ENCODE assay signal across 18 cellular contexts in genomic region chr11:627273-627585, GRCh38. TPM values are rescaled to one million over a fixed set of nuclear protein-coding genes. Genes with fewer than 3 reads are reported as not detected.
DNase-seq lines count a peak whose midpoint lies in the region; ATAC-seq lines count a peak whose summit lies in the region.
"Had no signal": no experiment of that assay in that cellular context is flagged by ENCODE, and none has a peak within 500 bp of the region (broad histone marks: within the 10 kb centered on the region; RNA-seq: fewer than 3 reads in every experiment).

No MANE protein-coding gene starts in this region.

- WGBS in right cardiac atrium = 18% methylated on average over 33 of the region's 33 CpGs
- no CpG with 5 or more reads among the region's 33 CpGs for WGBS in mesendoderm (ENCODE audit: extremely low coverage, insufficient coverage, low lambda C conversion rate)

- H3K4me1 ChIP-seq in right cardiac atrium (ENCODE audit: control insufficient read depth, insufficient read depth, low read length) = no peaks in the 10 kb centered on the region
- H3K4me1 ChIP-seq in mesendoderm (ENCODE audit: control insufficient read depth, low read depth, low read length) = no peaks in the 10 kb centered on the region

- H3K4me3 ChIP-seq in right cardiac atrium (ENCODE audit: low read length) = peak overlapping the region; percentile 15
- H3K4me3 ChIP-seq in mesendoderm (ENCODE audit: low read length) = no peak overlapping the region
- H3K4me3 ChIP-seq: GM23248, K562 had no signal

- H3K27ac ChIP-seq in right cardiac atrium (ENCODE audit: low read length) = no peak overlapping the region
- H3K27ac ChIP-seq in mesendoderm (ENCODE audit: low read depth, low read length) = no peak overlapping the region
- H3K27ac ChIP-seq: GM23248 had no signal

- no peak overlapping the region for H3K9ac ChIP-seq in mesendoderm (ENCODE audit: low read length)
- H3K9ac ChIP-seq: GM23248 had no signal

- H3K79me2 ChIP-seq in mesendoderm (ENCODE audit: control insufficient read depth, insufficient read depth, low read length) = no peaks in the 10 kb centered on the region

- no peak overlapping the region for H2BK120ac ChIP-seq in mesendoderm (ENCODE audit: low read depth, low read length)

- H3K56ac ChIP-seq in mesendoderm (ENCODE audit: low read length) = peak overlapping the region; percentile 15

- H2BK15ac ChIP-seq in mesendoderm (replicated peaks; ENCODE audit: low read depth) = no peak overlapping the region

- peak overlapping the region; percentile 66 for H3K4ac ChIP-seq in mesendoderm (ENCODE audit: low read depth, low read length)

- H3K23ac ChIP-seq in mesendoderm (ENCODE audit: low read length) = no peak overlapping the region

- no peak overlapping the region for H3K4me2 ChIP-seq in mesendoderm (ENCODE audit: low read length)

- H2AK5ac ChIP-seq in mesendoderm (ENCODE audit: low read length) = no peak overlapping the region

- no peak overlapping the region for H4K8ac ChIP-seq in mesendoderm (ENCODE audit: low read depth, low read length)

- intact Hi-C loops in right cardiac atrium (cut with DNase I) (no loop called here), Right ventricle myocardium superior (cut with DNase I) (no loop called here)

- no peaks in the 10 kb centered on the region for H3K79me1 ChIP-seq in mesendoderm (ENCODE audit: low read length)

- H3K36me3 ChIP-seq in mesendoderm (ENCODE audit: control insufficient read depth, insufficient read depth, low read length) = no peaks in the 10 kb centered on the region

- H3K27me3 ChIP-seq in right cardiac atrium (ENCODE audit: control insufficient read depth, insufficient read depth) (no peaks in the 10 kb centered on the region), mesendoderm (ENCODE audit: insufficient read depth, low read length, poor library complexity) (no peaks in the 10 kb centered on the region)

- no peak for ATAC-seq in right cardiac atrium
- ATAC-seq in Right ventricle myocardium superior (ENCODE audit: poor library complexity) = no peak
- no peak for ATAC-seq in HG02884 (IDR thresholded peaks at IDR 0.05; ENCODE audit: unreplicated experiment)
- no peak for ATAC-seq in HG02763 (IDR thresholded peaks at IDR 0.05; ENCODE audit: unreplicated experiment)
- ATAC-seq: CD8-positive, alpha-beta T cell; K562 had no signal

- no peak overlapping the region for H2BK5ac ChIP-seq in mesendoderm (ENCODE audit: low read length)

- DNase-seq in right cardiac atrium = no peak
- no peak for DNase-seq in Right ventricle myocardium superior
- peak; percentile 41 for DNase-seq in ecto neural progenitor cell (ENCODE audit: low spot score)
- no peak for DNase-seq in mesendoderm
- no peak for DNase-seq in T-helper 9 cell
- DNase-seq: ACHN; CD8-positive, alpha-beta T cell; COR-L47; DMS153; DMS79 treated with DMSO at 0.1 percent for 48 hours; EL; GM23248 had no signal

- H3K18ac ChIP-seq in mesendoderm (ENCODE audit: low read length) = peak overlapping the region; percentile 82

- H4K5ac ChIP-seq in mesendoderm (ENCODE audit: low read length) = no peak overlapping the region

- H3K9me3 ChIP-seq in right cardiac atrium (ENCODE audit: control insufficient read depth, low read length) = no peaks in the 10 kb centered on the region

RNA-seq across cellular contexts. Expression of gene SCT, which starts 0.2 kb away (rescaled TPM):
- 1 to 10 TPM in 2 of 4 donors, under 1 TPM in 1, not detected in 1; 0.79 to 1.2 (median 1.1) TPM for total RNA-seq in right cardiac atrium
- not detected for polyA plus RNA-seq in right cardiac atrium
- total RNA-seq in Right ventricle myocardium superior = not detected
- polyA plus RNA-seq in mesendoderm (2013, experiment 1 of 2) = 2.4 TPM
- 1.7 TPM for polyA plus RNA-seq in mesendoderm (2013, experiment 2 of 2)
- total RNA-seq: A172; CD8-positive, alpha-beta T cell; GM23248; H7; K562 had no signal
- polyA plus RNA-seq: CD14-positive monocyte, GM23248, K562 had no signal

RNA-seq across cellular contexts. Expression of gene CDHR5, which starts 2.5 kb away (rescaled TPM):
- total RNA-seq in right cardiac atrium (not detected), Right ventricle myocardium superior (not detected)
- 0.02 TPM for polyA plus RNA-seq in right cardiac atrium
- polyA plus RNA-seq in mesendoderm (2013, experiment 1 of 2) = 0.01 TPM
- polyA plus RNA-seq in mesendoderm (2013, experiment 2 of 2) = 0.01 TPM
- total RNA-seq: A172; CD8-positive, alpha-beta T cell; GM23248; H7 had no signal
- polyA plus RNA-seq: GM23248, K562 had no signal

RNA-seq across cellular contexts. Expression of gene DRD4, which starts 9.8 kb away (rescaled TPM):
- total RNA-seq in right cardiac atrium = 1 to 10 TPM in 1 of 4 donors, under 1 TPM in 2, not detected in 1; 0.26 to 1.0 (median 0.29) TPM
- polyA plus RNA-seq in right cardiac atrium = 0.14 TPM
- total RNA-seq in Right ventricle myocardium superior = not detected
- 0.10 TPM for polyA plus RNA-seq in mesendoderm (2013, experiment 1 of 2)
- 0.18 TPM for polyA plus RNA-seq in mesendoderm (2013, experiment 2 of 2)
- total RNA-seq: A172, GM23248 had no signal
- polyA plus RNA-seq: CD14-positive monocyte, GM23248 had no signal

RNA-seq across cellular contexts. Expression of gene IRF7, which starts 11.5 kb away (rescaled TPM):
- total RNA-seq in right cardiac atrium = 10 to 100 TPM in 3 of 4 donors, 1 to 10 TPM in 1; 9.4 to 19.2 (median 13.5) TPM
- polyA plus RNA-seq in right cardiac atrium = 14.8 TPM
- 7.5 TPM for total RNA-seq in Right ventricle myocardium superior
- polyA plus RNA-seq in mesendoderm (2013, experiment 1 of 2) = 4.0 TPM
- polyA plus RNA-seq in mesendoderm (2013, experiment 2 of 2) = 3.8 TPM

RNA-seq across cellular contexts. Expression of gene PHRF1, which starts 51.0 kb away (rescaled TPM):
- total RNA-seq in right cardiac atrium = 10 to 100 TPM; 18.2 to 20.8 (median 20.1) TPM
- polyA plus RNA-seq in right cardiac atrium = 17.0 TPM
- total RNA-seq in Right ventricle myocardium superior = 16.5 TPM
- polyA plus RNA-seq in mesendoderm (2013, experiment 1 of 2) = 19.1 TPM
- polyA plus RNA-seq in mesendoderm (2013, experiment 2 of 2) = 18.6 TPM
